In the genomic region with DNA sequence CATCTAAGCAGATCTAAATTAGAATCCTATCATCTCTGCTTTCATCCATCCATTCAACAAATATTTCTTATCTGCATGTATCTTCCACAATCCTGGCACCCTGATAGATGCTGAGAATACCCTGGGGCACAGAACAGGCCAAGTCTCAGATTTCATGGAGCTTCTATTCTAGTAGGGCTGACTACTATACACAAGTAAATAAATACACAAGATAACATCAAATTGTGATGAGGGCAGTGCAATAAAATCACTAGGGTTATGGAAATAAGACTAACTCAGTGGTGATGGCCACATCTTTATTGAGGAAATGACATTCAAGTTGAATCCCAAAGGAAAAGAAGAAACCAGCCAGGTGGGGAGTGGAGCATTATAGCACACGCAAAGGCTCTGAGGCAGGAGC, we compare ENCODE assay signal across 31 cellular contexts.
"Had no signal": no experiment of that assay in that cellular context is flagged by ENCODE, and none has a peak within 500 bp of the region (broad histone marks: within the 10 kb centered on the region; RNA-seq: fewer than 3 reads in every experiment).

No MANE protein-coding gene starts in this region.

- H3K27me3 Mint-ChIP-seq: naive B cell; stimulated activated naive CD8-positive, alpha-beta T cell treated with anti-CD3 and anti-CD28 coated beads, Interleukin-15, Interleukin-2, amounts not matched to agents 100 ng/mL and 50 ng/mL, for 24 hours; type B pancreatic cell had no signal

- H3K4me1 ChIP-seq: left lung, lower lobe of right lung, neural progenitor cell, psoas muscle, suprapubic skin, tibial artery, uterus had no signal

- H3K4me2 ChIP-seq: neural progenitor cell had no signal

- H3K27ac ChIP-seq: left lung, lower lobe of right lung, neural progenitor cell, neutrophil, parathyroid adenoma, psoas muscle, skin epidermis, suprapubic skin, thoracic aorta, tibial artery, uterus had no signal

- H3K36me3 ChIP-seq: left lung, lower lobe of right lung, neural progenitor cell, neutrophil, suprapubic skin, thoracic aorta, tibial artery, uterus had no signal

- H2AFZ ChIP-seq: neural progenitor cell, parathyroid adenoma had no signal

- H3K27me3 ChIP-seq: left lung, neural progenitor cell, neutrophil, suprapubic skin, tibial artery, uterus had no signal

- H3K79me2 ChIP-seq: parathyroid adenoma had no signal

- H3K9me3 ChIP-seq: left lung, lower lobe of right lung, neutrophil, psoas muscle, suprapubic skin, thoracic aorta, tibial artery, uterus had no signal

- H3K9me3 Mint-ChIP-seq: mesothelial cell of epicardium; nephron progenitor cell; neural progenitor cell; stimulated activated naive CD8-positive, alpha-beta T cell treated with anti-CD3 and anti-CD28 coated beads, Interleukin-15, Interleukin-2, amounts not matched to agents 100 ng/mL and 50 ng/mL, for 24 hours; type B pancreatic cell had no signal

- DNase-seq: hypothalamus; immature natural killer cell; kidney; left colon; left lung; lower lobe of right lung; mammary epithelial cell; mesendoderm; naive B cell; natural killer cell; nephron progenitor cell; occipital lobe; psoas muscle; right cardiac atrium; stimulated activated CD4-positive, alpha-beta T cell treated with anti-CD3 and anti-CD28 coated beads, Interleukin-12 subunit alpha, Interleukin-12 subunit beta, amount 100 ng/mL, for 4 hours; stimulated activated CD4-positive, alpha-beta T cell treated with anti-CD3 and anti-CD28 coated beads, Interleukin-15, amount 100 ng/mL, for 24 hours; stimulated activated CD4-positive, alpha-beta T cell treated with anti-CD3 and anti-CD28 coated beads, Interleukin-2, amount 100 ng/mL, for 24 hours; stimulated activated CD4-positive, alpha-beta T cell treated with anti-CD3 and anti-CD28 coated beads, Interleukin-4, amount 100 ng/mL, for 1 hour; stimulated activated naive CD4-positive, alpha-beta T cell; tibial artery; uterus had no signal

- H3K27ac Mint-ChIP-seq: immature natural killer cell; mesothelial cell of epicardium; natural killer cell; nephron progenitor cell; neural progenitor cell; stimulated activated naive CD8-positive, alpha-beta T cell treated with anti-CD3 and anti-CD28 coated beads, Interleukin-15, Interleukin-2, amounts not matched to agents 100 ng/mL and 50 ng/mL, for 24 hours; type B pancreatic cell had no signal

- H3K4me1 Mint-ChIP-seq: immature natural killer cell, mesothelial cell of epicardium had no signal

- H3K36me3 Mint-ChIP-seq: immature natural killer cell, mesothelial cell of epicardium, naive B cell, natural killer cell, neural progenitor cell, type B pancreatic cell had no signal

- ATAC-seq: left colon, left lung, lower lobe of right lung, natural killer cell, psoas muscle, right cardiac atrium, sciatic nerve had no signal

- H3K4me3 Mint-ChIP-seq: immature natural killer cell; mesothelial cell of epicardium; naive B cell; natural killer cell; nephron progenitor cell; neural progenitor cell; stimulated activated naive CD8-positive, alpha-beta T cell treated with anti-CD3 and anti-CD28 coated beads, Interleukin-15, Interleukin-2, amounts not matched to agents 100 ng/mL and 50 ng/mL, for 24 hours; type B pancreatic cell had no signal

- H3K4me3 ChIP-seq: left lung, lower lobe of right lung, neural progenitor cell, psoas muscle, skin epidermis, suprapubic skin, thoracic aorta, tibial artery, uterus had no signal
